Comparison of ENCODE assay signal across 11 cellular contexts in genomic region chr7:76372984-76373833, GRCh38. TPM values are rescaled to one million over a fixed set of nuclear protein-coding genes. Genes with fewer than 3 reads are reported as not detected.
DNase-seq lines count a peak whose midpoint lies in the region; ATAC-seq and TF ChIP-seq lines count a peak whose summit lies in the region.
"Had no signal": no experiment of that assay in that cellular context is flagged by ENCODE, and none has a peak within 500 bp of the region (broad histone marks: within the 10 kb centered on the region; RNA-seq: fewer than 3 reads in every experiment).

No MANE protein-coding gene starts in this region.

- H3K27ac Mint-ChIP-seq in GM23338 = peak overlapping the region; percentile 51; the same call in 1 of the 2 replicates

- 74 to 88% methylated on average over 9 of the region's 9 CpGs for WGBS in sigmoid colon, 2 donors

- H3K9me3 ChIP-seq in sigmoid colon (no peaks in the 10 kb centered on the region), Karpas-422 (ENCODE audit: low read length) (no peaks in the 10 kb centered on the region)
- H3K9me3 ChIP-seq in effector memory CD4-positive, alpha-beta T cell (ENCODE audit: control insufficient read depth, low read length) = no peaks in the 10 kb centered on the region
- H3K9me3 ChIP-seq: esophagus muscularis mucosa had no signal

- no peaks in the 10 kb centered on the region for H3F3A ChIP-seq in GM23338 (replicated peaks; ENCODE audit: low read depth)

- TF ChIP-seq EP300 in sigmoid colon (IDR thresholded peaks at IDR 0.05) = peak in 1 of 4 donors; percentile 58

- no peaks in the 10 kb centered on the region for H3K4me1 ChIP-seq in GM23338 (ENCODE audit: insufficient read depth)
- peaks cover 0 to 13% (median 11%) of the 10 kb centered on the region in 4 donors for H3K4me1 ChIP-seq in sigmoid colon
- H3K4me1 ChIP-seq in Karpas-422 (ENCODE audit: low read length) = peaks cover 13% of the 10 kb centered on the region
- H3K4me1 ChIP-seq in effector memory CD4-positive, alpha-beta T cell (ENCODE audit: control insufficient read depth, insufficient read depth, low read length, poor library complexity, severe bottlenecking) = no peaks in the 10 kb centered on the region

- DNase-seq in GM23338 (ENCODE audit: low spot score) (no peak), fibroblast of mammary gland (ENCODE audit: low read depth) (peak; percentile 85), sigmoid colon (no peak), Karpas-422 (no peak), NCI-H1105 (lab: John Stamatoyannopoulos, UW) (no peak)
- DNase-seq in effector memory CD4-positive, alpha-beta T cell = no peak
- DNase-seq: activated T-cell treated with anti-CD3 and anti-CD28 coated beads, Interleukin-2, amount 50 U/mL, for 48 hours; H7; Right ventricle myocardium superior had no signal

- TF ChIP-seq CTCF in GM23338 (conservative IDR thresholded peaks at IDR 0.05; ENCODE audit: low read depth in 2 of 2) (no peak), fibroblast of mammary gland (conservative IDR thresholded peaks at IDR 0.05; ENCODE audit: control insufficient read depth, insufficient read depth, low read depth, low read length) (no peak), sigmoid colon (IDR thresholded peaks at IDR 0.05) (no peak)

- no peak overlapping the region for H3K4me2 ChIP-seq in GM23338
- H3K4me2 ChIP-seq in Karpas-422 (ENCODE audit: low read depth, low read length, poor library complexity, severe bottlenecking) = no peak overlapping the region

- H3K4me3 Mint-ChIP-seq in GM23338 = no peak overlapping the region

- no peaks in the 10 kb centered on the region for H3K9me2 ChIP-seq in GM23338 (ENCODE audit: insufficient read depth)
- H3K9me2 ChIP-seq in Karpas-422 (replicated peaks; ENCODE audit: insufficient read depth, low read length) = no peaks in the 10 kb centered on the region

- peaks cover 16% of the 10 kb centered on the region for H3K27me3 Mint-ChIP-seq in GM23338 (ENCODE audit: insufficient read depth, low read depth, poor library complexity)

- no peaks in the 10 kb centered on the region for H4K20me1 ChIP-seq in GM23338 (replicated peaks; ENCODE audit: insufficient read depth)
- no peaks in the 10 kb centered on the region for H4K20me1 ChIP-seq in Karpas-422 (ENCODE audit: insufficient read depth, low read depth, low read length)

- H3K4me3 ChIP-seq in GM23338 (no peak overlapping the region), fibroblast of mammary gland (ENCODE audit: control insufficient read depth, low read depth, low read length) (no peak overlapping the region), sigmoid colon (no peak overlapping the region), Karpas-422 (ENCODE audit: low read length) (no peak overlapping the region)
- no peak overlapping the region for H3K4me3 ChIP-seq in effector memory CD4-positive, alpha-beta T cell (ENCODE audit: insufficient read depth, low read depth, low read length, poor library complexity, severe bottlenecking)
- H3K4me3 ChIP-seq: esophagus muscularis mucosa had no signal

- intact Hi-C loops in sigmoid colon (cut with DNase I) = no loop called here

- H3K27me3 ChIP-seq in GM23338 (ENCODE audit: insufficient read depth) (no peaks in the 10 kb centered on the region), sigmoid colon (no peaks in the 10 kb centered on the region), Karpas-422 (ENCODE audit: low read length) (no peaks in the 10 kb centered on the region)
- H3K27me3 ChIP-seq in effector memory CD4-positive, alpha-beta T cell (replicated peaks; ENCODE audit: control insufficient read depth, insufficient read depth, low read length, poor library complexity, severe bottlenecking) = no peaks in the 10 kb centered on the region
- H3K27me3 ChIP-seq: esophagus muscularis mucosa had no signal

- peaks cover 10% of the 10 kb centered on the region; the same call in 2 of the 3 replicates for H3K4me1 Mint-ChIP-seq in GM23338

- H2AFZ ChIP-seq in GM23338 (no peak overlapping the region; the same call in 1 of the 2 replicates), Karpas-422 (ENCODE audit: low read length) (no peak overlapping the region)

- no peak overlapping the region for H3K27ac ChIP-seq in GM23338 (ENCODE audit: low read depth)
- peak overlapping the region in 3 of 4 donors; percentile 30 to 76 (median 73) for H3K27ac ChIP-seq in sigmoid colon
- no peak overlapping the region for H3K27ac ChIP-seq in Karpas-422 (ENCODE audit: low read length)
- no peak overlapping the region for H3K27ac ChIP-seq in effector memory CD4-positive, alpha-beta T cell (ENCODE audit: insufficient read depth, low read length, poor library complexity, severe bottlenecking)

- no peak overlapping the region for H3K9ac ChIP-seq in Karpas-422 (ENCODE audit: low read length)

- H3K36me3 Mint-ChIP-seq in GM23338 (ENCODE audit: low read depth) = no peaks in the 10 kb centered on the region; the same call in 2 of the 3 replicates

- no peaks in the 10 kb centered on the region for H3K36me3 ChIP-seq in GM23338 (ENCODE audit: insufficient read depth)
- H3K36me3 ChIP-seq in sigmoid colon = no peaks in the 10 kb centered on the region
- no peaks in the 10 kb centered on the region for H3K36me3 ChIP-seq in Karpas-422 (ENCODE audit: insufficient read depth, low read length)
- no peaks in the 10 kb centered on the region for H3K36me3 ChIP-seq in effector memory CD4-positive, alpha-beta T cell (ENCODE audit: control insufficient read depth, insufficient read depth, low read length)
- H3K36me3 ChIP-seq: esophagus muscularis mucosa had no signal

- no peak for TF ChIP-seq POLR2A in sigmoid colon (IDR thresholded peaks at IDR 0.05)

- no peaks in the 10 kb centered on the region for H3K9me3 Mint-ChIP-seq in GM23338

- no peaks in the 10 kb centered on the region for H3K79me2 ChIP-seq in GM23338 (replicated peaks; ENCODE audit: insufficient read depth)
- no peaks in the 10 kb centered on the region for H3K79me2 ChIP-seq in Karpas-422 (ENCODE audit: low read length)

- no peak for ATAC-seq in GM23338
- ATAC-seq in SK-N-SH treated with all-trans-retinoic acid at 6 μM for 48 hours = peak; percentile 73

TF ChIP-seq in SK-N-SH treated with all-trans-retinoic acid at 6 μM for 48 hours, 23 proteins besides CTCF, POLR2A, EP300 and RAD21:
- TF ChIP-seq BACH2 (CRISPR knock-in tag; IDR thresholded peaks at IDR 0.05; ENCODE audit: borderline replicate concordance) (no peak), ZC3H10 (CRISPR knock-in tag; IDR thresholded peaks at IDR 0.05) (no peak), TCF4 (CRISPR knock-in tag; IDR thresholded peaks at IDR 0.05; ENCODE audit: borderline replicate concordance) (no peak), SNAI2 (CRISPR knock-in tag; IDR thresholded peaks at IDR 0.05) (no peak), ESRRG (CRISPR knock-in tag; IDR thresholded peaks at IDR 0.05) (no peak), ZFP3 (CRISPR knock-in tag; IDR thresholded peaks at IDR 0.05) (no peak)

RNA-seq across cellular contexts. Expression of gene YWHAG, which starts 14.4 kb away (rescaled TPM):
- 179 and 180 TPM in 2 replicates for total RNA-seq in GM23338 (2014; rRNA removed; shearing (Covaris generic))
- polyA plus RNA-seq in GM23338 (2016; fragmentation: Nextera tagmentation; extraction: Ambion mirVana) (82.2 and 97.0 TPM in 2 replicates), sigmoid colon (10 to 100 TPM; 45.6 to 64.0 (median 62.4) TPM)
- 10 to 100 TPM; 42.5 to 59.0 (median 52.3) TPM for total RNA-seq in sigmoid colon
- 49.1 and 64.1 TPM in 2 replicates for total RNA-seq in Karpas-422 (2014; rRNA removed; shearing (Covaris generic); ENCODE audit: low replicate concordance)

RNA-seq across cellular contexts. Expression of gene SSC4D, which starts 36.3 kb away (rescaled TPM):
- total RNA-seq in GM23338 (2014; rRNA removed; shearing (Covaris generic)) = 11.4 and 12.7 TPM in 2 replicates
- 4.9 and 9.7 TPM in 2 replicates for polyA plus RNA-seq in GM23338 (2016; fragmentation: Nextera tagmentation; extraction: Ambion mirVana)
- 1 to 10 TPM in 1 of 4 donors, under 1 TPM in 1, not detected in 2; 0.71 to 3.6 TPM for total RNA-seq in sigmoid colon
- polyA plus RNA-seq in sigmoid colon = 1 to 10 TPM in 1 of 3 donors, under 1 TPM in 1, not detected in 1; 0.47 to 1.2 TPM
- not detected in 2 replicates for total RNA-seq in Karpas-422 (2014; rRNA removed; shearing (Covaris generic); ENCODE audit: low replicate concordance)

RNA-seq across cellular contexts. Expression of gene ZP3, which starts 51.5 kb away (rescaled TPM):
- total RNA-seq in GM23338 (2014; rRNA removed; shearing (Covaris generic)) = 4.3 and 5.1 TPM in 2 replicates
- polyA plus RNA-seq in GM23338 (2016; fragmentation: Nextera tagmentation; extraction: Ambion mirVana) = 9.6 and 15.2 TPM in 2 replicates
- 1 to 10 TPM in 3 of 4 donors, not detected in 1; 1.4 to 2.1 (median 1.8) TPM for total RNA-seq in sigmoid colon
- polyA plus RNA-seq in sigmoid colon = 1 to 10 TPM; 1.4 to 4.8 (median 4.5) TPM
- total RNA-seq in Karpas-422 (2014; rRNA removed; shearing (Covaris generic); ENCODE audit: low replicate concordance) = not detected in 2 replicates
- total RNA-seq: Right ventricle myocardium superior had no signal

Comparison
In these comparisons a context has a peak if more than half of its experiments do, and no peak if none do; other contexts are left out.
1. H3K27ac ChIP-seq: peak in sigmoid colon (3 of 4); none in GM23338 (single experiment), Karpas-422 (single experiment) and effector memory CD4-positive, alpha-beta T cell (single experiment).